Comparison of ENCODE assay signal across 21 cellular contexts in the genomic region with DNA sequence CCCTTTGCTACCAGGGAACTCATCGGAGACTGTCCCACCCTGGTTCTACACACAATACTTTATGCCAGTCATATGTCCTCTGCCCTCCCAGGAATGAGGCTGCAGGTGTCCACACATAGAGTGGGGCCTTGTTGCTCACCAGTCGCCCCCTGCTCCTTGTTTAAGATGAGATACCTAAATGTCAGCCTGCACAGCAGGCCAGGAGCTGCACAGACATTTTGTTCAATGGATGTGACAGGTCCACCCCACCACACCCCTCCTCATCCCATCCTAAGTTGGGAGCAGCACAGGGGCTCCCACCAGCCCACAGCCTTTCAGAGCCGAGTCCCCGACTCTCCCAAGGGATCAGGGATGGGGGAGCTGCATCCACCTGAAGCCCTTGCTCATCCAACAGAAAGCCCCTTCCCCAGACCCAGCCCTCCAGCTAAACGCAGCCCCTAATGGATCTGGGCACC. TPM values are rescaled to one million over a fixed set of nuclear protein-coding genes. Genes with fewer than 3 reads are reported as not detected.
A peak's percentile ranks its signal among the peaks of the same experiment; 100 is the strongest.
DNase-seq lines count a peak whose midpoint lies in the region; ATAC-seq and TF ChIP-seq lines count a peak whose summit lies in the region.
"Had no signal": no experiment of that assay in that cellular context is flagged by ENCODE, and none has a peak within 500 bp of the region (broad histone marks: within the 10 kb centered on the region; RNA-seq: fewer than 3 reads in every experiment).

No MANE protein-coding gene starts in this region.

- no peaks in the 10 kb centered on the region for H3K36me3 ChIP-seq in heart right ventricle
- no peaks in the 10 kb centered on the region for H3K36me3 ChIP-seq in endodermal cell (ENCODE audit: control insufficient read depth, insufficient read depth, low read length)
- H3K36me3 ChIP-seq in spleen: no peaks in the 10 kb centered on the region
- no peaks in the 10 kb centered on the region for H3K36me3 ChIP-seq in effector memory CD4-positive, alpha-beta T cell (ENCODE audit: control insufficient read depth, insufficient read depth, low read length)

- H3K27ac Mint-ChIP-seq in endodermal cell: no peak overlapping the region
- H3K27ac Mint-ChIP-seq in activated CD4-positive, alpha-beta T cell treated with anti-CD3 and anti-CD28 coated beads for 36 hours: no peak overlapping the region
- H3K27ac Mint-ChIP-seq: CD4-positive, alpha-beta memory T cell; IgD-negative memory B cell had no signal

- H3K9me3 ChIP-seq in heart right ventricle: no peaks in the 10 kb centered on the region
- no peaks in the 10 kb centered on the region for H3K9me3 ChIP-seq in endodermal cell (ENCODE audit: control insufficient read depth, low read length)
- H3K9me3 ChIP-seq in spleen: no peaks in the 10 kb centered on the region
- no peaks in the 10 kb centered on the region for H3K9me3 ChIP-seq in effector memory CD4-positive, alpha-beta T cell (ENCODE audit: control insufficient read depth, low read length)

- DNase-seq in cardiac septum (ENCODE audit: low spot score): peak; percentile 71
- no peak for DNase-seq in heart right ventricle
- peak; percentile 27 for DNase-seq in endodermal cell
- DNase-seq in spleen: peak; percentile 45
- DNase-seq in activated CD4-positive, alpha-beta T cell treated with anti-CD3 and anti-CD28 coated beads for 36 hours: no peak
- no peak for DNase-seq in effector memory CD4-positive, alpha-beta T cell
- DNase-seq: CD4-positive, alpha-beta memory T cell; DMS153; GDM1; GM23248; HCEC 1CT; Karpas-422; NCI-H1436; NCI-H1930; NCI-H69 had no signal

- TF ChIP-seq CTCF in heart right ventricle (IDR thresholded peaks at IDR 0.05) (no peak), endodermal cell (conservative IDR thresholded peaks at IDR 0.05) (no peak), spleen (IDR thresholded peaks at IDR 0.05 in 8 of 11, conservative IDR thresholded peaks at IDR 0.05 in 3 of 11) (no peak)

- H3K9ac ChIP-seq in endodermal cell (ENCODE audit: extremely low read depth, low read length, poor library complexity, severe bottlenecking): no peak overlapping the region
- H3K9ac ChIP-seq: GM23248 had no signal

- H3K9me3 Mint-ChIP-seq in endodermal cell: no peaks in the 10 kb centered on the region
- no peaks in the 10 kb centered on the region for H3K9me3 Mint-ChIP-seq in activated CD4-positive, alpha-beta T cell treated with anti-CD3 and anti-CD28 coated beads for 36 hours (ENCODE audit: low read depth)
- H3K9me3 Mint-ChIP-seq: IgD-negative memory B cell had no signal

- CTCF ChIA-PET in activated CD4-positive, alpha-beta T cell treated with anti-CD3 and anti-CD28 coated beads for 36 hours (lab: Charles Lee): interaction anchor here (0.7 to 1.1 kb wide), 2 partner anchors 9 to 39 kb away, joined by 3 to 4 read pairs; no protein-coding TSS in a partner anchor

- H3K27ac ChIP-seq in heart right ventricle: no peak overlapping the region
- H3K27ac ChIP-seq in endodermal cell (ENCODE audit: low read depth, low read length): no peak overlapping the region
- no peak overlapping the region for H3K27ac ChIP-seq in spleen
- no peak overlapping the region for H3K27ac ChIP-seq in effector memory CD4-positive, alpha-beta T cell (ENCODE audit: insufficient read depth, low read length, poor library complexity, severe bottlenecking)
- H3K27ac ChIP-seq: GM23248, HL-60 had no signal

- POLR2A ChIA-PET in activated CD4-positive, alpha-beta T cell treated with anti-CD3 and anti-CD28 coated beads for 36 hours (lab: Charles Lee): no interaction called here

- TF ChIP-seq POLR2A in spleen (IDR thresholded peaks at IDR 0.05): no peak

- H3K4me3 ChIP-seq in heart right ventricle (no peak overlapping the region), endodermal cell (ENCODE audit: low read length) (no peak overlapping the region), spleen (no peak overlapping the region)
- H3K4me3 ChIP-seq in effector memory CD4-positive, alpha-beta T cell (ENCODE audit: insufficient read depth, low read depth, low read length, poor library complexity, severe bottlenecking): no peak overlapping the region
- H3K4me3 ChIP-seq: GM23248 had no signal

- WGBS in heart right ventricle, 2 donors: 87 to 89% methylated on average over 5 of the region's 5 CpGs
- WGBS in endodermal cell (ENCODE audit: insufficient coverage in 1 of 2, insufficient read length in 1 of 2), 2 experiments: 63 to 87% methylated on average over 2 to 5 of the region's 5 CpGs
- WGBS in spleen, 5 donors: 82 to 86% (median 85%) methylated on average over 4 to 5 of the region's 5 CpGs

- intact Hi-C loops in cardiac septum (cut with DNase I) (loop anchor here (10.0 kb wide), 1 partner anchor 828 kb away; no protein-coding TSS in a partner anchor), heart right ventricle (cut with DNase I) (loop anchor here in 7 of 10 donors (5.0 to 10.0 kb wide), 10 partner anchors 268 to 1838 kb away; no protein-coding TSS in a partner anchor), spleen (cut with DNase I; ENCODE audit: low total_unique reads) (loop anchor here (10.0 kb wide), 1 partner anchor 588 kb away; no protein-coding TSS in a partner anchor)
- intact Hi-C loops in activated CD4-positive, alpha-beta T cell treated with anti-CD3 and anti-CD28 coated beads for 36 hours (cut with DNase I, micrococcal nuclease): loop anchor here in 1 of 2 experiments (10.0 kb wide), 3 partner anchors 218 to 1588 kb away; no protein-coding TSS in a partner anchor

- peaks cover 87% of the 10 kb centered on the region for H3K27me3 Mint-ChIP-seq in endodermal cell (ENCODE audit: insufficient read depth)
- peaks cover 32% of the 10 kb centered on the region for H3K27me3 Mint-ChIP-seq in activated CD4-positive, alpha-beta T cell treated with anti-CD3 and anti-CD28 coated beads for 36 hours

- H3K36me3 Mint-ChIP-seq in endodermal cell (ENCODE audit: low read depth): no peaks in the 10 kb centered on the region
- H3K36me3 Mint-ChIP-seq in activated CD4-positive, alpha-beta T cell treated with anti-CD3 and anti-CD28 coated beads for 36 hours (ENCODE audit: low read depth): no peaks in the 10 kb centered on the region
- H3K36me3 Mint-ChIP-seq: CD4-positive, alpha-beta memory T cell; IgD-negative memory B cell had no signal

- no peak for ATAC-seq in heart right ventricle
- ATAC-seq in activated CD4-positive, alpha-beta T cell treated with anti-CD3 and anti-CD28 coated beads for 36 hours: no peak
- no peak for ATAC-seq in GM19324 (IDR thresholded peaks at IDR 0.05; ENCODE audit: low FRiP score, unreplicated experiment)
- ATAC-seq: Panc1 had no signal

- H3K4me1 Mint-ChIP-seq in endodermal cell: no peaks in the 10 kb centered on the region
- no peaks in the 10 kb centered on the region for H3K4me1 Mint-ChIP-seq in activated CD4-positive, alpha-beta T cell treated with anti-CD3 and anti-CD28 coated beads for 36 hours

- H3K27me3 ChIP-seq in heart right ventricle (peaks cover 0 to 86% (median 63%) of the 10 kb centered on the region in 7 donors), endodermal cell (ENCODE audit: control insufficient read depth, insufficient read depth, low read length, poor library complexity, severe bottlenecking) (peaks cover 72% of the 10 kb centered on the region), spleen (replicated peaks in 1 of 7) (peaks cover 4 to 80% (median 22%) of the 10 kb centered on the region in 7 donors)
- peaks cover 2% of the 10 kb centered on the region for H3K27me3 ChIP-seq in effector memory CD4-positive, alpha-beta T cell (replicated peaks; ENCODE audit: control insufficient read depth, insufficient read depth, low read length, poor library complexity, severe bottlenecking)

- no peak overlapping the region for H3K4me3 Mint-ChIP-seq in endodermal cell
- no peak overlapping the region for H3K4me3 Mint-ChIP-seq in activated CD4-positive, alpha-beta T cell treated with anti-CD3 and anti-CD28 coated beads for 36 hours
- H3K4me3 Mint-ChIP-seq: CD4-positive, alpha-beta memory T cell; IgD-negative memory B cell had no signal

- H3K4me1 ChIP-seq in heart right ventricle: peaks cover 0 to 6% (median 3%) of the 10 kb centered on the region in 9 donors
- no peaks in the 10 kb centered on the region for H3K4me1 ChIP-seq in endodermal cell (ENCODE audit: control insufficient read depth, insufficient read depth, low read length)
- H3K4me1 ChIP-seq in spleen: peaks cover 4 to 11% (median 9%) of the 10 kb centered on the region in 6 donors
- peaks cover 3% of the 10 kb centered on the region for H3K4me1 ChIP-seq in effector memory CD4-positive, alpha-beta T cell (ENCODE audit: control insufficient read depth, insufficient read depth, low read length, poor library complexity, severe bottlenecking)

RNA-seq across cellular contexts. Expression of a gene that starts 6.2 kb away (rescaled TPM):
- total RNA-seq in cardiac septum (3.0 TPM), heart right ventricle (1 to 10 TPM in 9 of 10 donors, under 1 TPM in 1; 0.77 to 3.4 (median 1.9) TPM), endodermal cell (under 1 TPM; 0.13 to 0.53 TPM), spleen (under 1 TPM in 4 of 7 donors, not detected in 3; 0.10 to 0.42 (median 0.17) TPM)
- polyA plus RNA-seq in heart right ventricle (1 to 10 TPM in 1 of 2 donors, under 1 TPM in 1; 0.44 to 1.2 TPM), spleen (under 1 TPM in 2 of 3 donors, not detected in 1; 0.06 to 0.18 TPM)
- 1.1 TPM for polyA plus RNA-seq in endodermal cell (2013, experiment 1 of 2)
- polyA plus RNA-seq in endodermal cell (2013, experiment 2 of 2): 0.87 TPM
- total RNA-seq in activated CD4-positive, alpha-beta T cell treated with anti-CD3 and anti-CD28 coated beads for 36 hours: not detected
- total RNA-seq: CD4-positive, alpha-beta memory T cell; Daoy; GM23248; MCF 10A had no signal
- polyA plus RNA-seq: CD4-positive, alpha-beta memory T cell; GM23248; IgD-negative memory B cell had no signal

Comparison
In these comparisons a context has a peak if more than half of its experiments do, and no peak if none do; other contexts are left out.
1. DNase-seq: peak in cardiac septum (single experiment), endodermal cell (single experiment) and spleen (single experiment); none in heart right ventricle (0 of 2), activated CD4-positive, alpha-beta T cell treated with anti-CD3 and anti-CD28 coated beads for 36 hours (single experiment) and effector memory CD4-positive, alpha-beta T cell (0 of 3).